15 cellular contexts compared by ENCODE assay signal in the genomic region with DNA sequence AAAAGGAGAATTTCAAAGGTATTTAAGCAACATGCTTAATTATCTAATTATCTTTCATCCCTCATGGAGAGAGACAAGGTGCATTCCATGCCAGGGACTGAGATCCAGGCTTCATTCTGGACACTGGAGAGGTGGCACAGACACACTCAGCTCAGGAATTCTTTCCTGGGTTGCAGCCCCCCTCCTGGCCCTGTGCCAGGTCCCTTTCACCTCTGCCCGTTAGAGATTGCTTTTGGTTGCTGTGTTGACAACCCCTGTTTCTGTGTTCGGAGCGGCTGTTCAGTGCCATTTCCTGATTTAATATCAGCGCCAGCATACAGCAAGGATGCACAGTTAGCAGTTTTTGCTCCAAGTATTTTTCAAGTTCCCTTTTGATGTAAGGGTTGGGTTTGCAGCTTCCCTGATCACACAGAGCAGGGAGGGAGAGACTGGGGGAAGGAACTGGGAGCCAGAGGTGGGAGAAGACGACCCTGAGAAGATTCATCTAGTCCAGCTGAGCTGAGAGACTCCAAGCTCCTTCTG. TPM values are rescaled to one million over a fixed set of nuclear protein-coding genes. Genes with fewer than 3 reads are reported as not detected.
DNase-seq lines count a peak whose midpoint lies in the region; ATAC-seq and TF ChIP-seq lines count a peak whose summit lies in the region.
"Had no signal": no experiment of that assay in that cellular context is flagged by ENCODE, and none has a peak within 500 bp of the region (broad histone marks: within the 10 kb centered on the region; RNA-seq: fewer than 3 reads in every experiment).

No MANE protein-coding gene starts in this region.

- peak overlapping the region; percentile 77 for H3K27ac Mint-ChIP-seq in dendritic cell treated with granulocyte-macrophage colony-stimulating factor and Interleukin-4, amounts not matched to agents 40 ng/mL and 50 ng/mL, for 4 days
- H3K27ac Mint-ChIP-seq in WTC11: no peak overlapping the region
- H3K27ac Mint-ChIP-seq: B cell; CD4-positive, alpha-beta memory T cell; GM23338 had no signal

- intact Hi-C loops in cardiac septum (cut with DNase I) (no loop called here), right cardiac atrium (cut with DNase I) (loop anchor here in 1 of 4 donors (10.0 kb wide), 2 partner anchors 533 to 813 kb away; no protein-coding TSS in a partner anchor), upper lobe of right lung (cut with DNase I) (no loop called here)
- intact Hi-C loops in dendritic cell treated with granulocyte-macrophage colony-stimulating factor and Interleukin-4, amounts not matched to agents 40 ng/mL and 50 ng/mL, for 4 days (cut with micrococcal nuclease): no loop called here

- H3K27me3 ChIP-seq in right cardiac atrium (ENCODE audit: control insufficient read depth, insufficient read depth): no peaks in the 10 kb centered on the region
- peaks cover 29% of the 10 kb centered on the region for H3K27me3 ChIP-seq in upper lobe of right lung

- H3K9me3 Mint-ChIP-seq in dendritic cell treated with granulocyte-macrophage colony-stimulating factor and Interleukin-4, amounts not matched to agents 40 ng/mL and 50 ng/mL, for 4 days: no peaks in the 10 kb centered on the region
- H3K9me3 Mint-ChIP-seq in WTC11: peaks cover 6% of the 10 kb centered on the region

- POLR2A ChIA-PET in WTC11 (lab: Charles Lee): no interaction called here

- H3K4me1 ChIP-seq in right cardiac atrium (ENCODE audit: control insufficient read depth, insufficient read depth, low read length) (no peaks in the 10 kb centered on the region), upper lobe of right lung (peaks cover 6% of the 10 kb centered on the region)
- H3K4me1 ChIP-seq: HAP-1 had no signal

- TF ChIP-seq CTCF in upper lobe of right lung (IDR thresholded peaks at IDR 0.05): no peak
- TF ChIP-seq CTCF in WTC11 (IDR thresholded peaks at IDR 0.05): no peak

- no peak for ATAC-seq in right cardiac atrium
- ATAC-seq in upper lobe of right lung: peak; percentile 40
- no peak for ATAC-seq in WTC11
- ATAC-seq: GM12878, GM23338 had no signal

- peaks cover 67% of the 10 kb centered on the region for H3K27me3 Mint-ChIP-seq in dendritic cell treated with granulocyte-macrophage colony-stimulating factor and Interleukin-4, amounts not matched to agents 40 ng/mL and 50 ng/mL, for 4 days
- H3K27me3 Mint-ChIP-seq in WTC11 (ENCODE audit: low read depth): peaks cover 62% of the 10 kb centered on the region

- DNase-seq in cardiac septum (ENCODE audit: low spot score) (peak; percentile 66), right cardiac atrium (no peak), medulla oblongata (ENCODE audit: extremely low spot score) (peak; percentile 30), upper lobe of right lung (no peak), WTC11 (ENCODE audit: low spot score) (no peak), H4 (ENCODE audit: low spot score) (no peak), NCI-H1105 (lab: John Stamatoyannopoulos, UW) (no peak)
- DNase-seq: C1 segment of cervical spinal cord; CD4-positive, alpha-beta memory T cell; DMS79 had no signal

- 20% methylated on average over 5 of the region's 5 CpGs for WGBS in right cardiac atrium

- CTCF ChIA-PET in WTC11 (lab: Charles Lee): interaction anchor here (1.5 kb wide), 1 partner anchor 9 kb away, joined by 4 read pairs; a partner anchor contains a TSS

- no peak overlapping the region for H3K27ac ChIP-seq in right cardiac atrium (ENCODE audit: low read length)
- no peak overlapping the region for H3K27ac ChIP-seq in upper lobe of right lung

- no peaks in the 10 kb centered on the region for H3K36me3 Mint-ChIP-seq in dendritic cell treated with granulocyte-macrophage colony-stimulating factor and Interleukin-4, amounts not matched to agents 40 ng/mL and 50 ng/mL, for 4 days (ENCODE audit: low read depth)
- H3K36me3 Mint-ChIP-seq in WTC11: peaks cover 3% of the 10 kb centered on the region
- H3K36me3 Mint-ChIP-seq: CD4-positive, alpha-beta memory T cell had no signal

- peaks cover 42% of the 10 kb centered on the region for H3K4me1 Mint-ChIP-seq in dendritic cell treated with granulocyte-macrophage colony-stimulating factor and Interleukin-4, amounts not matched to agents 40 ng/mL and 50 ng/mL, for 4 days (ENCODE audit: low read depth)
- peaks cover 6% of the 10 kb centered on the region for H3K4me1 Mint-ChIP-seq in WTC11
- H3K4me1 Mint-ChIP-seq: B cell; CD4-positive, alpha-beta memory T cell had no signal

- H3K4me3 ChIP-seq in right cardiac atrium (ENCODE audit: low read length) (no peak overlapping the region), upper lobe of right lung (no peak overlapping the region)
- H3K4me3 ChIP-seq: GM12878, GM23338, HAP-1 had no signal

- H3K36me3 ChIP-seq in upper lobe of right lung: no peaks in the 10 kb centered on the region
- H3K36me3 ChIP-seq: HAP-1 had no signal

- no peaks in the 10 kb centered on the region for H3K9me3 ChIP-seq in right cardiac atrium (ENCODE audit: control insufficient read depth, low read length)
- H3K9me3 ChIP-seq in upper lobe of right lung: no peaks in the 10 kb centered on the region
- H3K9me3 ChIP-seq: HAP-1 had no signal

- H3K4me3 Mint-ChIP-seq in dendritic cell treated with granulocyte-macrophage colony-stimulating factor and Interleukin-4, amounts not matched to agents 40 ng/mL and 50 ng/mL, for 4 days: peak overlapping the region; percentile 50
- H3K4me3 Mint-ChIP-seq in WTC11: no peak overlapping the region
- H3K4me3 Mint-ChIP-seq: B cell; CD4-positive, alpha-beta memory T cell; GM23338 had no signal

TF ChIP-seq in WTC11, 78 proteins besides CTCF, POLR2A, EP300 and RAD21 (continues in another document):
- TF ChIP-seq, protein P1, sequence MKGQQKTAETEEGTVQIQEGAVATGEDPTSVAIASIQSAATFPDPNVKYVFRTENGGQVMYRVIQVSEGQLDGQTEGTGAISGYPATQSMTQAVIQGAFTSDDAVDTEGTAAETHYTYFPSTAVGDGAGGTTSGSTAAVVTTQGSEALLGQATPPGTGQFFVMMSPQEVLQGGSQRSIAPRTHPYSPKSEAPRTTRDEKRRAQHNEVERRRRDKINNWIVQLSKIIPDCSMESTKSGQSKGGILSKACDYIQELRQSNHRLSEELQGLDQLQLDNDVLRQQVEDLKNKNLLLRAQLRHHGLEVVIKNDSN (CRISPR knock-in tag; IDR thresholded peaks at IDR 0.05): no peak
- TF ChIP-seq FOXK1 (CRISPR knock-in tag; IDR thresholded peaks at IDR 0.05) (no peak), JAZF1 (CRISPR knock-in tag; IDR thresholded peaks at IDR 0.05) (no peak), CREM (CRISPR knock-in tag; IDR thresholded peaks at IDR 0.05) (no peak), ETV6 (CRISPR knock-in tag; IDR thresholded peaks at IDR 0.05) (no peak)
- TF ChIP-seq, protein P2, sequence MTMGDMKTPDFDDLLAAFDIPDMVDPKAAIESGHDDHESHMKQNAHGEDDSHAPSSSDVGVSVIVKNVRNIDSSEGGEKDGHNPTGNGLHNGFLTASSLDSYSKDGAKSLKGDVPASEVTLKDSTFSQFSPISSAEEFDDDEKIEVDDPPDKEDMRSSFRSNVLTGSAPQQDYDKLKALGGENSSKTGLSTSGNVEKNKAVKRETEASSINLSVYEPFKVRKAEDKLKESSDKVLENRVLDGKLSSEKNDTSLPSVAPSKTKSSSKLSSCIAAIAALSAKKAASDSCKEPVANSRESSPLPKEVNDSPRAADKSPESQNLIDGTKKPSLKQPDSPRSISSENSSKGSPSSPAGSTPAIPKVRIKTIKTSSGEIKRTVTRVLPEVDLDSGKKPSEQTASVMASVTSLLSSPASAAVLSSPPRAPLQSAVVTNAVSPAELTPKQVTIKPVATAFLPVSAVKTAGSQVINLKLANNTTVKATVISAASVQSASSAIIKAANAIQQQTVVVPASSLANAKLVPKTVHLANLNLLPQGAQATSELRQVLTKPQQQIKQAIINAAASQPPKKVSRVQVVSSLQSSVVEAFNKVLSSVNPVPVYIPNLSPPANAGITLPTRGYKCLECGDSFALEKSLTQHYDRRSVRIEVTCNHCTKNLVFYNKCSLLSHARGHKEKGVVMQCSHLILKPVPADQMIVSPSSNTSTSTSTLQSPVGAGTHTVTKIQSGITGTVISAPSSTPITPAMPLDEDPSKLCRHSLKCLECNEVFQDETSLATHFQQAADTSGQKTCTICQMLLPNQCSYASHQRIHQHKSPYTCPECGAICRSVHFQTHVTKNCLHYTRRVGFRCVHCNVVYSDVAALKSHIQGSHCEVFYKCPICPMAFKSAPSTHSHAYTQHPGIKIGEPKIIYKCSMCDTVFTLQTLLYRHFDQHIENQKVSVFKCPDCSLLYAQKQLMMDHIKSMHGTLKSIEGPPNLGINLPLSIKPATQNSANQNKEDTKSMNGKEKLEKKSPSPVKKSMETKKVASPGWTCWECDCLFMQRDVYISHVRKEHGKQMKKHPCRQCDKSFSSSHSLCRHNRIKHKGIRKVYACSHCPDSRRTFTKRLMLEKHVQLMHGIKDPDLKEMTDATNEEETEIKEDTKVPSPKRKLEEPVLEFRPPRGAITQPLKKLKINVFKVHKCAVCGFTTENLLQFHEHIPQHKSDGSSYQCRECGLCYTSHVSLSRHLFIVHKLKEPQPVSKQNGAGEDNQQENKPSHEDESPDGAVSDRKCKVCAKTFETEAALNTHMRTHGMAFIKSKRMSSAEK (CRISPR knock-in tag; IDR thresholded peaks at IDR 0.05; ENCODE audit: borderline replicate concordance): no peak
- TF ChIP-seq, protein P3, sequence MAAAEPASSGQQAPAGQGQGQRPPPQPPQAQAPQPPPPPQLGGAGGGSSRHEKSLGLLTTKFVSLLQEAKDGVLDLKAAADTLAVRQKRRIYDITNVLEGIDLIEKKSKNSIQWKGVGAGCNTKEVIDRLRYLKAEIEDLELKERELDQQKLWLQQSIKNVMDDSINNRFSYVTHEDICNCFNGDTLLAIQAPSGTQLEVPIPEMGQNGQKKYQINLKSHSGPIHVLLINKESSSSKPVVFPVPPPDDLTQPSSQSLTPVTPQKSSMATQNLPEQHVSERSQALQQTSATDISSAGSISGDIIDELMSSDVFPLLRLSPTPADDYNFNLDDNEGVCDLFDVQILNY (CRISPR knock-in tag; IDR thresholded peaks at IDR 0.05): no peak
- TF ChIP-seq, protein P4, sequence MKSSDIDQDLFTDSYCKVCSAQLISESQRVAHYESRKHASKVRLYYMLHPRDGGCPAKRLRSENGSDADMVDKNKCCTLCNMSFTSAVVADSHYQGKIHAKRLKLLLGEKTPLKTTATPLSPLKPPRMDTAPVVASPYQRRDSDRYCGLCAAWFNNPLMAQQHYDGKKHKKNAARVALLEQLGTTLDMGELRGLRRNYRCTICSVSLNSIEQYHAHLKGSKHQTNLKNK (CRISPR knock-in tag; IDR thresholded peaks at IDR 0.05): no peak

RNA-seq across cellular contexts. Expression of a gene that starts 8.5 kb away (rescaled TPM):
- total RNA-seq in cardiac septum: 6.8 TPM
- total RNA-seq in right cardiac atrium: 10 to 100 TPM; 15.1 to 22.8 (median 21.5) TPM
- 6.9 TPM for polyA plus RNA-seq in right cardiac atrium
- 37.3 TPM for total RNA-seq in upper lobe of right lung
- total RNA-seq in WTC11 (2021): 5.3 to 6.7 TPM (median 6.5 TPM) in 3 replicates
- 0.25 and 0.39 TPM in 2 replicates for total RNA-seq in H4 (2014; rRNA removed; shearing (Covaris generic))
- total RNA-seq: GM12878 had no signal

Comparison
In these comparisons a context has a peak if more than half of its experiments do, and no peak if none do; other contexts are left out.
1. DNase-seq: peak in cardiac septum (single experiment) and medulla oblongata (single experiment); none in right cardiac atrium (0 of 3), upper lobe of right lung (single experiment), WTC11 (single experiment), H4 (single experiment) and NCI-H1105 (single experiment).